In genomic region chr9:136525841-136526499, GRCh38 we compare ENCODE assay signal across 8 cellular contexts. TPM values are rescaled to one million over a fixed set of nuclear protein-coding genes. Genes with fewer than 3 reads are reported as not detected.
DNase-seq lines count a peak whose midpoint lies in the region; ATAC-seq and TF ChIP-seq lines count a peak whose summit lies in the region.

No MANE protein-coding gene starts in this region.

- H3K4me3 Mint-ChIP-seq in progenitor cell of endocrine pancreas (ENCODE audit: low read depth), result no peak overlapping the region
- no peak overlapping the region for H3K4me3 Mint-ChIP-seq in activated CD8-positive, alpha-beta T cell treated with anti-CD3 and anti-CD28 coated beads for 36 hours
- H3K4me3 Mint-ChIP-seq in activated T-helper 1 cell treated with anti-CD3 and anti-CD28 coated beads, Interleukin-12 subunit alpha, Interleukin-12 subunit beta, Interleukin-2, Interleukin-4 antibody, amounts not matched to agents 30 ng/mL and 10 ng/mL and 1 ng/mL, durations not matched to agents 14 hours and 24 hours and 36 hours, result no peak overlapping the region

- peak; percentile 26 for DNase-seq in DMS 273 treated with DMSO at 0.1 percent for 48 hours (lab: John Stamatoyannopoulos, UW)
- peak; percentile 94 to 96 for DNase-seq in SJCRH30
- no peak for DNase-seq in left ventricle myocardium inferior
- no peak for DNase-seq in progenitor cell of endocrine pancreas (ENCODE audit: low spot score, unreplicated experiment)
- no peak for DNase-seq in activated CD8-positive, alpha-beta T cell treated with anti-CD3 and anti-CD28 coated beads for 36 hours
- no peak for DNase-seq in activated T-helper 1 cell treated with anti-CD3 and anti-CD28 coated beads, Interleukin-12 subunit alpha, Interleukin-12 subunit beta, Interleukin-2, Interleukin-4 antibody, amounts not matched to agents 30 ng/mL and 10 ng/mL and 1 ng/mL, durations not matched to agents 14 hours and 24 hours and 36 hours (ENCODE audit: low spot score)

- H3K36me3 Mint-ChIP-seq in progenitor cell of endocrine pancreas (ENCODE audit: insufficient read depth), result peaks cover 1% of the 10 kb centered on the region
- no peaks in the 10 kb centered on the region for H3K36me3 Mint-ChIP-seq in activated CD8-positive, alpha-beta T cell treated with anti-CD3 and anti-CD28 coated beads for 36 hours (ENCODE audit: low read depth)
- no peaks in the 10 kb centered on the region for H3K36me3 Mint-ChIP-seq in activated T-helper 1 cell treated with anti-CD3 and anti-CD28 coated beads, Interleukin-12 subunit alpha, Interleukin-12 subunit beta, Interleukin-2, Interleukin-4 antibody, amounts not matched to agents 30 ng/mL and 10 ng/mL and 1 ng/mL, durations not matched to agents 14 hours and 24 hours and 36 hours (ENCODE audit: low read depth)

- H3K27ac ChIP-seq in SJCRH30, result peak overlapping the region; percentile 99
- peak overlapping the region; percentile 84 for H3K27ac ChIP-seq in left ventricle myocardium inferior (replicated peaks)

- POLR2A ChIA-PET in activated CD8-positive, alpha-beta T cell treated with anti-CD3 and anti-CD28 coated beads for 36 hours (lab: Charles Lee), result interaction anchor here (0.7 kb wide), 1 partner anchor 181 kb away, joined by 3 read pairs; no protein-coding TSS in a partner anchor

- H3K4me1 ChIP-seq in SJCRH30 (peaks cover 55% of the 10 kb centered on the region), left ventricle myocardium inferior (peaks cover 99% of the 10 kb centered on the region)

- H3K36me3 ChIP-seq in SJCRH30, result no peaks in the 10 kb centered on the region; the same call in 1 of the 2 replicates
- H3K36me3 ChIP-seq in left ventricle myocardium inferior, result peaks cover 19% of the 10 kb centered on the region

- H3K27ac Mint-ChIP-seq in progenitor cell of endocrine pancreas, result peak overlapping the region; percentile 62
- H3K27ac Mint-ChIP-seq in activated CD8-positive, alpha-beta T cell treated with anti-CD3 and anti-CD28 coated beads for 36 hours, result no peak overlapping the region
- no peak overlapping the region for H3K27ac Mint-ChIP-seq in activated T-helper 1 cell treated with anti-CD3 and anti-CD28 coated beads, Interleukin-12 subunit alpha, Interleukin-12 subunit beta, Interleukin-2, Interleukin-4 antibody, amounts not matched to agents 30 ng/mL and 10 ng/mL and 1 ng/mL, durations not matched to agents 14 hours and 24 hours and 36 hours

- H3K9me3 Mint-ChIP-seq in progenitor cell of endocrine pancreas (ENCODE audit: low read depth), result no peaks in the 10 kb centered on the region
- no peaks in the 10 kb centered on the region for H3K9me3 Mint-ChIP-seq in activated CD8-positive, alpha-beta T cell treated with anti-CD3 and anti-CD28 coated beads for 36 hours
- H3K9me3 Mint-ChIP-seq in activated T-helper 1 cell treated with anti-CD3 and anti-CD28 coated beads, Interleukin-12 subunit alpha, Interleukin-12 subunit beta, Interleukin-2, Interleukin-4 antibody, amounts not matched to agents 30 ng/mL and 10 ng/mL and 1 ng/mL, durations not matched to agents 14 hours and 24 hours and 36 hours, result no peaks in the 10 kb centered on the region

- no peaks in the 10 kb centered on the region for H3K27me3 Mint-ChIP-seq in progenitor cell of endocrine pancreas
- H3K27me3 Mint-ChIP-seq in activated CD8-positive, alpha-beta T cell treated with anti-CD3 and anti-CD28 coated beads for 36 hours, result no peaks in the 10 kb centered on the region
- no peaks in the 10 kb centered on the region for H3K27me3 Mint-ChIP-seq in activated T-helper 1 cell treated with anti-CD3 and anti-CD28 coated beads, Interleukin-12 subunit alpha, Interleukin-12 subunit beta, Interleukin-2, Interleukin-4 antibody, amounts not matched to agents 30 ng/mL and 10 ng/mL and 1 ng/mL, durations not matched to agents 14 hours and 24 hours and 36 hours (ENCODE audit: insufficient read depth)

- H3K27me3 ChIP-seq in SJCRH30 (no peaks in the 10 kb centered on the region), left ventricle myocardium inferior (ENCODE audit: low read depth) (no peaks in the 10 kb centered on the region)

- peaks cover 10% of the 10 kb centered on the region for H3K4me1 Mint-ChIP-seq in progenitor cell of endocrine pancreas (ENCODE audit: low read depth)
- peaks cover 12% of the 10 kb centered on the region for H3K4me1 Mint-ChIP-seq in activated CD8-positive, alpha-beta T cell treated with anti-CD3 and anti-CD28 coated beads for 36 hours (ENCODE audit: low read depth)
- H3K4me1 Mint-ChIP-seq in activated T-helper 1 cell treated with anti-CD3 and anti-CD28 coated beads, Interleukin-12 subunit alpha, Interleukin-12 subunit beta, Interleukin-2, Interleukin-4 antibody, amounts not matched to agents 30 ng/mL and 10 ng/mL and 1 ng/mL, durations not matched to agents 14 hours and 24 hours and 36 hours (ENCODE audit: low read depth), result no peaks in the 10 kb centered on the region

- H3K4me3 ChIP-seq in SJCRH30 (peak overlapping the region; percentile 26), left ventricle myocardium inferior (peak overlapping the region; percentile 21)

- intact Hi-C loops in left ventricle myocardium inferior (cut with micrococcal nuclease), result no loop called here
- intact Hi-C loops in activated CD8-positive, alpha-beta T cell treated with anti-CD3 and anti-CD28 coated beads for 36 hours (cut with micrococcal nuclease), result no loop called here
- intact Hi-C loops in activated T-helper 1 cell treated with anti-CD3 and anti-CD28 coated beads, Interleukin-12 subunit alpha, Interleukin-12 subunit beta, Interleukin-2, Interleukin-4 antibody, amounts not matched to agents 30 ng/mL and 10 ng/mL and 1 ng/mL, durations not matched to agents 14 hours and 24 hours and 36 hours (cut with micrococcal nuclease), result no loop called here

- CTCF ChIA-PET in activated CD8-positive, alpha-beta T cell treated with anti-CD3 and anti-CD28 coated beads for 36 hours (lab: Charles Lee), result interaction anchor here (3.5 kb wide), 1 partner anchor 41 kb away, joined by 10 read pairs; no protein-coding TSS in a partner anchor

- TF ChIP-seq CTCF in left ventricle myocardium inferior (IDR thresholded peaks at IDR 0.05; ENCODE audit: borderline replicate concordance) (no peak), progenitor cell of endocrine pancreas (IDR thresholded peaks at IDR 0.05; ENCODE audit: unreplicated experiment) (no peak)
- TF ChIP-seq CTCF in activated CD8-positive, alpha-beta T cell treated with anti-CD3 and anti-CD28 coated beads for 36 hours (IDR thresholded peaks at IDR 0.05), result no peak

- no peak for ATAC-seq in activated CD8-positive, alpha-beta T cell treated with anti-CD3 and anti-CD28 coated beads for 36 hours
- ATAC-seq in HG02970 (IDR thresholded peaks at IDR 0.05; ENCODE audit: low FRiP score, unreplicated experiment) (no peak), GM21529 (IDR thresholded peaks at IDR 0.05; ENCODE audit: unreplicated experiment) (no peak)

- no peaks in the 10 kb centered on the region for H3K9me3 ChIP-seq in SJCRH30 (replicated peaks)
- no peaks in the 10 kb centered on the region for H3K9me3 ChIP-seq in left ventricle myocardium inferior (replicated peaks)

RNA-seq across cellular contexts. Expression of gene NOTCH1, which starts 19.9 kb away (rescaled TPM):
- total RNA-seq in SJCRH30 (2014; rRNA removed; shearing (Covaris generic)), result 25.8 and 28.5 TPM in 2 replicates
- total RNA-seq in left ventricle myocardium inferior (17.6 TPM), progenitor cell of endocrine pancreas (109 and 130 TPM in 2 replicates)
- total RNA-seq in activated CD8-positive, alpha-beta T cell treated with anti-CD3 and anti-CD28 coated beads for 36 hours, result 10 to 100 TPM; 45.7 to 47.6 TPM
- 115 and 121 TPM in 2 replicates for total RNA-seq in activated T-helper 1 cell treated with anti-CD3 and anti-CD28 coated beads, Interleukin-12 subunit alpha, Interleukin-12 subunit beta, Interleukin-2, Interleukin-4 antibody, amounts not matched to agents 30 ng/mL and 10 ng/mL and 1 ng/mL, durations not matched to agents 14 hours and 24 hours and 36 hours

RNA-seq across cellular contexts. Expression of gene SEC16A, which starts 43.1 kb away (rescaled TPM):
- total RNA-seq in SJCRH30 (2014; rRNA removed; shearing (Covaris generic)), result 44.5 and 47.7 TPM in 2 replicates
- total RNA-seq in left ventricle myocardium inferior (23.4 TPM), progenitor cell of endocrine pancreas (76.1 and 78.8 TPM in 2 replicates)
- 10 to 100 TPM; 67.9 to 69.8 TPM for total RNA-seq in activated CD8-positive, alpha-beta T cell treated with anti-CD3 and anti-CD28 coated beads for 36 hours
- 87.3 and 88.5 TPM in 2 replicates for total RNA-seq in activated T-helper 1 cell treated with anti-CD3 and anti-CD28 coated beads, Interleukin-12 subunit alpha, Interleukin-12 subunit beta, Interleukin-2, Interleukin-4 antibody, amounts not matched to agents 30 ng/mL and 10 ng/mL and 1 ng/mL, durations not matched to agents 14 hours and 24 hours and 36 hours

Comparison
In these comparisons a context has a peak if more than half of its experiments do, and no peak if none do; other contexts are left out.
1. DNase-seq: peak in DMS 273 treated with DMSO at 0.1 percent for 48 hours (single experiment) and SJCRH30 (2 of 2); none in left ventricle myocardium inferior (single experiment), progenitor cell of endocrine pancreas (single experiment), activated CD8-positive, alpha-beta T cell treated with anti-CD3 and anti-CD28 coated beads for 36 hours (single experiment) and activated T-helper 1 cell treated with anti-CD3 and anti-CD28 coated beads, Interleukin-12 subunit alpha, Interleukin-12 subunit beta, Interleukin-2, Interleukin-4 antibody, amounts not matched to agents 30 ng/mL and 10 ng/mL and 1 ng/mL, durations not matched to agents 14 hours and 24 hours and 36 hours (single experiment).